Comparison of ENCODE assay signal across 27 cellular contexts in genomic region chr2:105783972-105784371, GRCh38. TPM values are rescaled to one million over a fixed set of nuclear protein-coding genes. Genes with fewer than 3 reads are reported as not detected.
A peak's percentile ranks its signal among the peaks of the same experiment; 100 is the strongest.
DNase-seq lines count a peak whose midpoint lies in the region; ATAC-seq and TF ChIP-seq lines count a peak whose summit lies in the region.
"Had no signal": no experiment of that assay in that cellular context is flagged by ENCODE, and none has a peak within 500 bp of the region (broad histone marks: within the 10 kb centered on the region; RNA-seq: fewer than 3 reads in every experiment).

No MANE protein-coding gene starts in this region.

- H3K4me1 ChIP-seq in Loucy (ENCODE audit: insufficient read depth, low read length, poor library complexity, severe bottlenecking) = peaks cover 61% of the 10 kb centered on the region

- H3K4me2 ChIP-seq in Loucy (ENCODE audit: low read depth, low read length, poor library complexity, severe bottlenecking) = peak overlapping the region; percentile 13

- peak overlapping the region; percentile 39 for H3K4me3 Mint-ChIP-seq in activated T-cell treated with anti-CD3 and anti-CD28 coated beads, Interleukin-2, amount 50 U/mL, for 4 hours
- peak overlapping the region; percentile 48 for H3K4me3 Mint-ChIP-seq in activated T-helper 17 cell treated with anti-CD3 and anti-CD28 coated beads, Interleukin-2, amount 50 U/mL, for 72 hours
- H3K4me3 Mint-ChIP-seq in nephron progenitor cell = no peak overlapping the region
- H3K4me3 Mint-ChIP-seq: endodermal cell; stimulated activated memory B cell treated with anti-CD40 and anti-IgM and Interleukin-4, amounts not matched to agents 10 μg/mL and 1 μg/mL and 100 μg/mL, for 72 hours had no signal

- H3F3A ChIP-seq in Loucy (ENCODE audit: low read depth) = no peaks in the 10 kb centered on the region

- no peaks in the 10 kb centered on the region for H3K9me2 ChIP-seq in Loucy (replicated peaks; ENCODE audit: low read depth, low read length)

- H3K27me3 Mint-ChIP-seq in activated T-cell treated with anti-CD3 and anti-CD28 coated beads, Interleukin-2, amount 50 U/mL, for 4 hours (ENCODE audit: low read depth) = no peaks in the 10 kb centered on the region
- no peaks in the 10 kb centered on the region for H3K27me3 Mint-ChIP-seq in activated T-helper 17 cell treated with anti-CD3 and anti-CD28 coated beads, Interleukin-2, amount 50 U/mL, for 72 hours
- H3K27me3 Mint-ChIP-seq in nephron progenitor cell (ENCODE audit: low read depth, poor library complexity) = peaks cover 3% of the 10 kb centered on the region
- H3K27me3 Mint-ChIP-seq: naive B cell; stimulated activated memory B cell treated with anti-CD40 and anti-IgM and Interleukin-4, amounts not matched to agents 10 μg/mL and 1 μg/mL and 100 μg/mL, for 72 hours had no signal

- H3K9ac ChIP-seq in Loucy (ENCODE audit: low read depth, low read length, poor library complexity, severe bottlenecking) = peak overlapping the region; percentile 40

- H3K36me3 ChIP-seq in Loucy (ENCODE audit: insufficient read depth, low read length) = no peaks in the 10 kb centered on the region
- H3K36me3 ChIP-seq: colonic mucosa, left ventricle myocardium inferior, vagina had no signal

- no peak for DNase-seq in activated T-cell treated with anti-CD3 and anti-CD28 coated beads, Interleukin-2, amount 50 U/mL, for 4 hours
- DNase-seq in activated T-cell treated with anti-CD3 and anti-CD28 coated beads, Interleukin-2, amount 50 U/mL, for 1 hour = no peak
- DNase-seq in nephron progenitor cell = no peak
- no peak for DNase-seq in OCI-M2 (lab: John Stamatoyannopoulos, UW; ENCODE audit: unreplicated experiment)
- no peak for DNase-seq in T-helper 1 cell
- DNase-seq: colonic mucosa; endodermal cell; foreskin melanocyte; hippocampal formation; left ventricle myocardium inferior; naive B cell; NCI-H1694; NCI-H2171 treated with DMSO at 0.1 percent for 48 hours; NCI-H524; NK-92 treated with Interleukin-12 subunit alpha and Interleukin-12 subunit beta, amount 100 ng/mL, for 24 hours; SIG-M5; stimulated activated CD4-positive, alpha-beta T cell treated with anti-CD3 and anti-CD28 coated beads, Interleukin-4, amount 100 ng/mL, for 1 hour; SW 1271; testis had no signal

- peaks cover 11% of the 10 kb centered on the region for H3K36me3 Mint-ChIP-seq in activated T-cell treated with anti-CD3 and anti-CD28 coated beads, Interleukin-2, amount 50 U/mL, for 4 hours (ENCODE audit: insufficient read depth)
- peaks cover 81% of the 10 kb centered on the region for H3K36me3 Mint-ChIP-seq in activated T-helper 17 cell treated with anti-CD3 and anti-CD28 coated beads, Interleukin-2, amount 50 U/mL, for 72 hours (ENCODE audit: low read depth)
- peaks cover 6% of the 10 kb centered on the region for H3K36me3 Mint-ChIP-seq in nephron progenitor cell (ENCODE audit: low read depth)

- H4K20me1 ChIP-seq in Loucy (ENCODE audit: insufficient read depth, low read length, poor library complexity, severe bottlenecking) = no peaks in the 10 kb centered on the region

- H3K27me3 ChIP-seq in Loucy (ENCODE audit: insufficient read depth, low read length, poor library complexity, severe bottlenecking) = no peaks in the 10 kb centered on the region
- H3K27me3 ChIP-seq: colonic mucosa, esophagus muscularis mucosa, testis, vagina had no signal

- peaks cover 96% of the 10 kb centered on the region for H3K4me1 Mint-ChIP-seq in activated T-cell treated with anti-CD3 and anti-CD28 coated beads, Interleukin-2, amount 50 U/mL, for 4 hours (ENCODE audit: low read depth)
- H3K4me1 Mint-ChIP-seq in activated T-helper 17 cell treated with anti-CD3 and anti-CD28 coated beads, Interleukin-2, amount 50 U/mL, for 72 hours = peaks cover 67% of the 10 kb centered on the region
- peaks cover 70% of the 10 kb centered on the region for H3K4me1 Mint-ChIP-seq in nephron progenitor cell

- no peaks in the 10 kb centered on the region for H3K9me3 ChIP-seq in Loucy (ENCODE audit: insufficient read depth, low read depth, low read length)
- H3K9me3 ChIP-seq: colonic mucosa, esophagus muscularis mucosa, left ventricle myocardium inferior, testis, vagina had no signal

- peaks cover 93% of the 10 kb centered on the region for H3K79me2 ChIP-seq in Loucy (ENCODE audit: insufficient read depth, low read length)

- H3K9me3 Mint-ChIP-seq in activated T-cell treated with anti-CD3 and anti-CD28 coated beads, Interleukin-2, amount 50 U/mL, for 4 hours = no peaks in the 10 kb centered on the region
- no peaks in the 10 kb centered on the region for H3K9me3 Mint-ChIP-seq in activated T-helper 17 cell treated with anti-CD3 and anti-CD28 coated beads, Interleukin-2, amount 50 U/mL, for 72 hours
- H3K9me3 Mint-ChIP-seq in nephron progenitor cell = no peaks in the 10 kb centered on the region
- H3K9me3 Mint-ChIP-seq: endodermal cell; naive B cell; stimulated activated memory B cell treated with anti-CD40 and anti-IgM and Interleukin-4, amounts not matched to agents 10 μg/mL and 1 μg/mL and 100 μg/mL, for 72 hours had no signal

- H3K27ac Mint-ChIP-seq in activated T-helper 17 cell treated with anti-CD3 and anti-CD28 coated beads, Interleukin-2, amount 50 U/mL, for 72 hours = peak overlapping the region; percentile 65
- H3K27ac Mint-ChIP-seq in nephron progenitor cell = peak overlapping the region; percentile 46
- H3K27ac Mint-ChIP-seq: endodermal cell; stimulated activated memory B cell treated with anti-CD40 and anti-IgM and Interleukin-4, amounts not matched to agents 10 μg/mL and 1 μg/mL and 100 μg/mL, for 72 hours had no signal

- H2AFZ ChIP-seq in Loucy (ENCODE audit: low read length) = no peak overlapping the region

- no peak overlapping the region for H3K4me3 ChIP-seq in Loucy (ENCODE audit: low read length, poor library complexity, severe bottlenecking)
- H3K4me3 ChIP-seq: colonic mucosa, esophagus muscularis mucosa, GM12878, left ventricle myocardium inferior, testis, vagina had no signal

- no peak for ATAC-seq in activated T-cell treated with anti-CD3 and anti-CD28 coated beads, Interleukin-2, amount 50 U/mL, for 4 hours
- no peak for ATAC-seq in activated T-helper 17 cell treated with anti-CD3 and anti-CD28 coated beads, Interleukin-2, amount 50 U/mL, for 72 hours (replicated peaks)
- ATAC-seq in HG02798 (IDR thresholded peaks at IDR 0.05; ENCODE audit: poor library complexity, unreplicated experiment) = no peak
- ATAC-seq: GM12878; Panc1; stimulated activated memory B cell treated with anti-CD40 and anti-IgM and Interleukin-4, amounts not matched to agents 10 μg/mL and 1 μg/mL and 100 μg/mL, for 72 hours had no signal

- no peak for TF ChIP-seq CTCF in Loucy (conservative IDR thresholded peaks at IDR 0.05; ENCODE audit: low read length)
- TF ChIP-seq CTCF in nephron progenitor cell (IDR thresholded peaks at IDR 0.05) = no peak

RNA-seq across cellular contexts. Expression of gene NCK2, which starts 39.3 kb away (rescaled TPM):
- 10 to 100 TPM; 71.6 to 79.1 (median 73.5) TPM for total RNA-seq in activated T-cell treated with anti-CD3 and anti-CD28 coated beads, Interleukin-2, amount 50 U/mL, for 4 hours
- 10 to 100 TPM; 75.4 to 85.4 TPM for total RNA-seq in activated T-helper 17 cell treated with anti-CD3 and anti-CD28 coated beads, Interleukin-2, amount 50 U/mL, for 72 hours
